In the genomic region with DNA sequence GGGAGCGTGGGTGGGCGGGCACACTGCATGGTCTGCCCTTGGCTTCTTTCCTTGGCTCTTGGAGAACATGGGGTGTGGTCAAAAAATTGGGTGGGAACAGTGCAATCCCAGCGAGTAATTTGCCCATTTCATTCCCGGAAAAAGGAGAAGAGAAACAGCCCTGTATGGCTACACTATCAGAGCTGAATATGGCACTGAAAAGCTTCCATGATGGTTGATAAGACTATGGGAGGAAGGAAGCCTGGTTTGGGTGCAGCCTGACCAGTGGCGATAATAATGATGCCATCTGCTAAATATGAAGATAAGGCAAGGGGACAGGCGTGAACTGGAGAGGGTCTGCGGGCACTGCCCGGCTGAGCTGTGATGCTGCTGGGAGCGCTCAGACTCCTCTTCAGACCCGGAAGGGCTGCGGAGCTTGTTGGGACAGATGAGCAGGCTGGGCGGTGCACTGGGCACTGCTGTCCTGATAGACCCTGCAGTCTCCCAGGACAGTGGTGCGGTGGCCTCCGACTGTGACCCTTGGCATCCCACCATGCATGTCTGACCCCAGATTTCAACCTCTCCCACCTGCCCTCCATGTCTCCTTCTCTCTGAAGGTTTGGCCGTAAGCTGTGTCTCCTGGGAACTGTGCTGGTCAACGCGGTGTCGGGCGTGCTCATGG, we compare ENCODE assay signal across 21 cellular contexts. TPM values are rescaled to one million over a fixed set of nuclear protein-coding genes. Genes with fewer than 3 reads are reported as not detected.
A peak's percentile ranks its signal among the peaks of the same experiment; 100 is the strongest.
DNase-seq lines count a peak whose midpoint lies in the region; ATAC-seq, FAIRE-seq and TF ChIP-seq lines count a peak whose summit lies in the region.
"Had no signal": no experiment of that assay in that cellular context is flagged by ENCODE, and none has a peak within 500 bp of the region (broad histone marks: within the 10 kb centered on the region; RNA-seq: fewer than 3 reads in every experiment).

No MANE protein-coding gene starts in this region.

- no TSS peak for BruUV-seq in K562 (replicated peaks; lab: Mats Ljungman, UMichigan)

- H4K20me1 ChIP-seq in K562 (replicated peaks; ENCODE audit: control insufficient read depth, insufficient read depth, low read length), result 0 out of 2 replicates have a peak, but pooled peaks cover 4% of the 10 kb centered on the region
- H4K20me1 ChIP-seq: BLaER1 had no signal

- no peak overlapping the region for H2BK15ac ChIP-seq in neuronal stem cell (ENCODE audit: low read length)

- FAIRE-seq in K562 (lab: Jason Lieb, UNC), result no peak
- FAIRE-seq: GM12892 had no signal

- H3K18ac ChIP-seq in neuronal stem cell (ENCODE audit: low read length), result no peak overlapping the region

- H3K27ac ChIP-seq in K562 (ENCODE audit: extremely low read depth, low read depth, low read length) (no peak overlapping the region), neuronal stem cell (replicated peaks; ENCODE audit: low read length) (no peak overlapping the region)
- H3K27ac ChIP-seq: BLaER1, KMS-11 had no signal

- H3K9me1 ChIP-seq in K562 (ENCODE audit: control insufficient read depth, insufficient read depth, low read length), result no peaks in the 10 kb centered on the region

- peak overlapping the region; percentile 22; the same call in 1 of the 2 replicates for H3K27ac Mint-ChIP-seq in HFFc6
- no peak overlapping the region for H3K27ac Mint-ChIP-seq in effector memory CD8-positive, alpha-beta T cell
- H3K27ac Mint-ChIP-seq: CD4-positive, alpha-beta memory T cell had no signal

- no peak overlapping the region for H4K8ac ChIP-seq in neuronal stem cell (ENCODE audit: low read depth, low read length)

- TF ChIP-seq POLR2A in K562 (conservative IDR thresholded peaks at IDR 0.05), result no peak

- ATAC-seq in K562, result no peak
- no peak for ATAC-seq in effector memory CD8-positive, alpha-beta T cell (replicated peaks)

- H3K4me3 ChIP-seq in K562, result no peak overlapping the region
- peak overlapping the region in 1 of 2 donors; percentile 15 for H3K4me3 ChIP-seq in neuronal stem cell (ENCODE audit: low read length in 2 of 2)
- H3K4me3 ChIP-seq: BLaER1 had no signal

- no peaks in the 10 kb centered on the region for H3K79me1 ChIP-seq in neuronal stem cell (ENCODE audit: low read depth, low read length)

- H3K27me3 ChIP-seq in K562 (ENCODE audit: control insufficient read depth in 2 of 2, insufficient read depth in 2 of 2, low read length in 2 of 2) (peaks cover 56 to 86% of the 10 kb centered on the region in 2 experiments), neuronal stem cell (ENCODE audit: control insufficient read depth in 3 of 3, insufficient read depth in 3 of 3, low read depth in 1 of 3, low read length in 3 of 3) (no peaks in the 10 kb centered on the region)
- H3K27me3 ChIP-seq: BLaER1 had no signal

- POLR2A ChIA-PET in K562 (lab: Yijun Ruan, JAX), result no interaction called here

- no peak overlapping the region for H3K9ac ChIP-seq in K562 (ENCODE audit: insufficient read depth in 1 of 2, low read depth in 2 of 2, low read length in 2 of 2)
- no peak overlapping the region for H3K9ac ChIP-seq in neuronal stem cell (ENCODE audit: low read depth, low read length, poor library complexity)
- H3K9ac ChIP-seq: BLaER1, KMS-11 had no signal

- no peak overlapping the region for H2AK5ac ChIP-seq in neuronal stem cell (ENCODE audit: low read depth, low read length)

- CTCF ChIA-PET in K562 (lab: Yijun Ruan, JAX; ENCODE audit: low intra/inter-chr PET ratio), result no interaction called here

- no peak overlapping the region for H2BK120ac ChIP-seq in neuronal stem cell (ENCODE audit: low read depth, low read length)

- no peak overlapping the region for H3K4me3 Mint-ChIP-seq in HFFc6
- no peak overlapping the region for H3K4me3 Mint-ChIP-seq in effector memory CD8-positive, alpha-beta T cell
- H3K4me3 Mint-ChIP-seq: CD4-positive, alpha-beta memory T cell had no signal

- no peak overlapping the region for H2BK5ac ChIP-seq in neuronal stem cell (ENCODE audit: low read length)

- peak overlapping the region; percentile 19 for H3K23ac ChIP-seq in neuronal stem cell (ENCODE audit: low read depth, low read length, poor library complexity)

- no peak overlapping the region for H4K91ac ChIP-seq in neuronal stem cell (ENCODE audit: low read depth, low read length, poor library complexity)

- H3K36me3 ChIP-seq in K562 (ENCODE audit: control insufficient read depth, insufficient read depth, low read length), result no peaks in the 10 kb centered on the region
- no peaks in the 10 kb centered on the region for H3K36me3 ChIP-seq in neuronal stem cell (replicated peaks in 1 of 2; ENCODE audit: control insufficient read depth in 2 of 2, insufficient read depth in 2 of 2, low read length in 2 of 2)
- H3K36me3 ChIP-seq: BLaER1 had no signal

- H3K4ac ChIP-seq in neuronal stem cell (ENCODE audit: low read length), result no peak overlapping the region

- intact Hi-C loops in K562 (cut with micrococcal nuclease), result no loop called here

- H3K79me2 ChIP-seq in K562 (ENCODE audit: control insufficient read depth, insufficient read depth, low read length), result no peaks in the 10 kb centered on the region

- peak; percentile 12 for DNase-seq in GM10266 (ENCODE audit: extremely low spot score)
- no peak for DNase-seq in HFFc6
- no peak for DNase-seq in K562 (ENCODE audit: extremely low read depth in 1 of 4, low spot score in 3 of 4)
- no peak for DNase-seq in neuronal stem cell (ENCODE audit: low spot score)
- DNase-seq in NCI-H128 (lab: John Stamatoyannopoulos, UW; ENCODE audit: unreplicated experiment), result no peak
- DNase-seq in effector memory CD8-positive, alpha-beta T cell, result no peak
- DNase-seq in DMS153 (lab: John Stamatoyannopoulos, UW), result no peak
- DNase-seq in NCI-H748 treated with DMSO at 0.1 percent for 48 hours (lab: John Stamatoyannopoulos, UW), result no peak
- DNase-seq: CD4-positive, alpha-beta memory T cell; HCEC 1CT; MV-4-11; NCI-H1417; NCI-H187; NCI-H2107; NCI-H510A; NCI-H774; OCI-M1; Right ventricle myocardium superior had no signal

- H3K4me1 Mint-ChIP-seq in HFFc6 (ENCODE audit: low read depth), result peaks cover 21% of the 10 kb centered on the region
- peaks cover 0 to 5% of the 10 kb centered on the region in 2 donors for H3K4me1 Mint-ChIP-seq in effector memory CD8-positive, alpha-beta T cell (ENCODE audit: low read depth in 2 of 2)
- H3K4me1 Mint-ChIP-seq: CD4-positive, alpha-beta memory T cell had no signal

- H3K9me3 Mint-ChIP-seq in HFFc6, result no peaks in the 10 kb centered on the region
- no peaks in the 10 kb centered on the region for H3K9me3 Mint-ChIP-seq in effector memory CD8-positive, alpha-beta T cell
- H3K9me3 Mint-ChIP-seq: CD4-positive, alpha-beta memory T cell had no signal

- peaks cover 6% of the 10 kb centered on the region; the same call in 1 of the 2 replicates for H3K27me3 Mint-ChIP-seq in HFFc6 (ENCODE audit: insufficient read depth)
- no peaks in the 10 kb centered on the region for H3K27me3 Mint-ChIP-seq in effector memory CD8-positive, alpha-beta T cell
- H3K27me3 Mint-ChIP-seq: CD4-positive, alpha-beta memory T cell had no signal

- TF ChIP-seq CTCF in GM10266 (IDR thresholded peaks at IDR 0.05; ENCODE audit: control insufficient read depth, insufficient read depth, low read depth, missing control alignments), result no peak
- TF ChIP-seq CTCF in HFFc6 (IDR thresholded peaks at IDR 0.05), result no peak
- TF ChIP-seq CTCF in K562 (IDR thresholded peaks at IDR 0.05 in 2 of 3, conservative IDR thresholded peaks at IDR 0.05 in 1 of 3; ENCODE audit: insufficient read depth in 2 of 3, low read depth in 1 of 3, low read length in 3 of 3), result no peak

- H3K4me1 ChIP-seq in K562 (replicated peaks in 1 of 2; ENCODE audit: control insufficient read depth in 2 of 2, insufficient read depth in 2 of 2, low read length in 2 of 2) (peaks cover 0 to 13% of the 10 kb centered on the region in 2 experiments; a peak in 3 of 5 replicates), neuronal stem cell (ENCODE audit: control insufficient read depth in 2 of 2, insufficient read depth in 1 of 2, low read depth in 1 of 2, low read length in 2 of 2) (peaks cover 0 to 2% of the 10 kb centered on the region in 2 donors)
- H3K4me1 ChIP-seq: BLaER1 had no signal

- H2BK12ac ChIP-seq in neuronal stem cell (ENCODE audit: low read length), result no peak overlapping the region

- H3K9me3 ChIP-seq in K562 (replicated peaks; ENCODE audit: control insufficient read depth, insufficient read depth, low read depth, low read length) (no peaks in the 10 kb centered on the region), neuronal stem cell (replicated peaks in 1 of 2; ENCODE audit: control insufficient read depth in 2 of 2, insufficient read depth in 1 of 2, low read depth in 1 of 2, low read length in 2 of 2) (no peaks in the 10 kb centered on the region)
- H3K9me3 ChIP-seq: BLaER1 had no signal

- in situ Hi-C loops in K562 (cut with MboI), result no loop called here

- H3K14ac ChIP-seq in neuronal stem cell (ENCODE audit: low read length), result no peak overlapping the region

- WGBS in K562 (ENCODE audit: insufficient coverage, low coverage, missing lambda C conversion rate), result 11% methylated on average over 17 of the region's 19 CpGs
- WGBS in neuronal stem cell (ENCODE audit: extremely low coverage in 2 of 2, insufficient read length in 2 of 2, insufficient replicate concordance in 1 of 2), 2 donors, result no CpG with 5 or more reads among the region's 19 CpGs

- H2AFZ ChIP-seq in K562 (ENCODE audit: low read depth, low read length), result no peak overlapping the region
- no peak overlapping the region for H2AFZ ChIP-seq in neuronal stem cell (ENCODE audit: low read length)

- no peak for TF ChIP-seq EP300 in K562 (IDR thresholded peaks at IDR 0.05; ENCODE audit: low read length)

- no peak overlapping the region for H3K4me2 ChIP-seq in K562 (ENCODE audit: insufficient read depth, low read length)
- H3K4me2 ChIP-seq in neuronal stem cell (ENCODE audit: insufficient read depth, low read length, poor library complexity, severe bottlenecking), result no peak overlapping the region
- H3K4me2 ChIP-seq: BLaER1, KMS-11 had no signal

- H3K36me3 Mint-ChIP-seq in HFFc6 (ENCODE audit: low read depth), result no peaks in the 10 kb centered on the region
- H3K36me3 Mint-ChIP-seq in effector memory CD8-positive, alpha-beta T cell (ENCODE audit: insufficient read depth), result no peaks in the 10 kb centered on the region
- H3K36me3 Mint-ChIP-seq: CD4-positive, alpha-beta memory T cell had no signal

- TF ChIP-seq RAD21 in K562 (CRISPR knock-in tag; conservative IDR thresholded peaks at IDR 0.05 in 1 of 2, IDR thresholded peaks at IDR 0.05 in 1 of 2), result no peak

RNA-seq across cellular contexts. Expression of a gene that starts 10.2 kb away (rescaled TPM):
- under 1 TPM in 4 of 6 experiments, not detected in 2; 0.12 to 0.33 (median 0.21) TPM for total RNA-seq in HFFc6 (2021; fragmentation: NEBNext Ultra II Directional; extraction: Animal tissue kit (Norgen Biotek cat#: 25700))
- 0.86 and 0.93 TPM in 2 replicates for total RNA-seq in K562 (2011; cell fraction: chromatin; rRNA removed; ENCODE audit: low replicate concordance)
- total RNA-seq in K562 (2011; cell fraction: nucleolus; rRNA removed), result 0.67 and 0.79 TPM in 2 replicates
- 1.5 and 1.9 TPM in 2 replicates for total RNA-seq in K562 (2011; cell fraction: nucleoplasm; rRNA removed)
- total RNA-seq in K562 (2014; rRNA removed) (0.37 TPM in 1 of 2 replicates, not detected in the other), K562 (2014; rRNA removed; fragmentation: Illumina TruSeq; extraction: Trizol) (0.18 and 0.19 TPM in 2 replicates), K562 (2015; rRNA removed; fragmentation: Illumina TruSeq; extraction: Trizol) (0.33 and 0.45 TPM in 2 replicates), K562 (2021) (0.54 and 0.60 TPM in 2 replicates)
- polyA plus RNA-seq in K562 (2011; rRNA removed) (0.08 and 0.26 TPM in 2 replicates), K562 (2014; fragmentation: Illumina TruSeq; extraction: Trizol) (0.12 TPM in 1 of 2 replicates, not detected in the other), K562 (2014; fragmentation: Nextera tagmentation; extraction: Ambion mirVana) (under 1 TPM in 1 of 2 experiments, not detected in 1; 0.11 TPM), K562 (2014; rRNA removed) (0.24 TPM in 1 of 2 replicates, not detected in the other)
- 0.18 TPM in 1 of 2 replicates, not detected in the other for polyA plus RNA-seq in K562 (2011; cell fraction: cytosol; rRNA removed)
- polyA plus RNA-seq in K562 (2011; cell fraction: nucleus; rRNA removed), result 0.60 and 0.74 TPM in 2 replicates
- 0.14 and 0.25 TPM in 2 replicates for polyA plus RNA-seq in K562 (2012)
- polyA minus RNA-seq in K562 (2011; rRNA and poly(A)+ RNA removed), result 0.33 and 0.56 TPM in 2 replicates
- polyA minus RNA-seq in K562 (2011; cell fraction: cytosol; rRNA and poly(A)+ RNA removed), result not detected in 2 replicates
- 0.67 TPM in 2 replicates for polyA minus RNA-seq in K562 (2011; cell fraction: nucleus; rRNA and poly(A)+ RNA removed)
- 0.28 TPM for polyA plus RNA-seq in neuronal stem cell (2013, experiment 1 of 2)
- polyA plus RNA-seq in neuronal stem cell (2013, experiment 2 of 2), result 0.21 TPM
